1 cellular context compared by ENCODE assay signal in the genomic region with DNA sequence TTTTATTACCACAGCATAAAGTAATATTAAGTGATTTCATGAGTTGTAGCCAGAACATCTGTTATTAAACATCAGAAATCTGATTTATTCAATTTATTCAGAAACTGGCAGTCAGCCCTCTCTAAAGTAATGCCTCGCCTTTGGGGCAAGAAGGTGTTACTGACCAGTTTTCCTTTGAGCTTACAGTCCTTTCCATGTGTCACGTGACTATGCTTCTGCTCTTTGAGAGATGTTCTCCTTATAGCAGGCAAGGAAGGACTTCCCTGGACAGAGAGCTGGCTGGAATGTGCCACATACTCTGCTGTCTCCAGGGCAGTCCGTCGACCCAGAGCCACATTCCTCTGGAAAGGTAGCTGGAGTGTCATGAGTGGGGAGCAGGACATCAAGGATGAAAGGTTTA.
TF ChIP-seq lines count a peak whose summit lies in the region.

No MANE protein-coding gene starts in this region.

TF ChIP-seq in HepG2, 621 proteins besides CTCF, POLR2A, EP300 and RAD21 (continued from another document):
- TF ChIP-seq, protein P1, sequence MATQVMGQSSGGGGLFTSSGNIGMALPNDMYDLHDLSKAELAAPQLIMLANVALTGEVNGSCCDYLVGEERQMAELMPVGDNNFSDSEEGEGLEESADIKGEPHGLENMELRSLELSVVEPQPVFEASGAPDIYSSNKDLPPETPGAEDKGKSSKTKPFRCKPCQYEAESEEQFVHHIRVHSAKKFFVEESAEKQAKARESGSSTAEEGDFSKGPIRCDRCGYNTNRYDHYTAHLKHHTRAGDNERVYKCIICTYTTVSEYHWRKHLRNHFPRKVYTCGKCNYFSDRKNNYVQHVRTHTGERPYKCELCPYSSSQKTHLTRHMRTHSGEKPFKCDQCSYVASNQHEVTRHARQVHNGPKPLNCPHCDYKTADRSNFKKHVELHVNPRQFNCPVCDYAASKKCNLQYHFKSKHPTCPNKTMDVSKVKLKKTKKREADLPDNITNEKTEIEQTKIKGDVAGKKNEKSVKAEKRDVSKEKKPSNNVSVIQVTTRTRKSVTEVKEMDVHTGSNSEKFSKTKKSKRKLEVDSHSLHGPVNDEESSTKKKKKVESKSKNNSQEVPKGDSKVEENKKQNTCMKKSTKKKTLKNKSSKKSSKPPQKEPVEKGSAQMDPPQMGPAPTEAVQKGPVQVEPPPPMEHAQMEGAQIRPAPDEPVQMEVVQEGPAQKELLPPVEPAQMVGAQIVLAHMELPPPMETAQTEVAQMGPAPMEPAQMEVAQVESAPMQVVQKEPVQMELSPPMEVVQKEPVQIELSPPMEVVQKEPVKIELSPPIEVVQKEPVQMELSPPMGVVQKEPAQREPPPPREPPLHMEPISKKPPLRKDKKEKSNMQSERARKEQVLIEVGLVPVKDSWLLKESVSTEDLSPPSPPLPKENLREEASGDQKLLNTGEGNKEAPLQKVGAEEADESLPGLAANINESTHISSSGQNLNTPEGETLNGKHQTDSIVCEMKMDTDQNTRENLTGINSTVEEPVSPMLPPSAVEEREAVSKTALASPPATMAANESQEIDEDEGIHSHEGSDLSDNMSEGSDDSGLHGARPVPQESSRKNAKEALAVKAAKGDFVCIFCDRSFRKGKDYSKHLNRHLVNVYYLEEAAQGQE (IDR thresholded peaks at IDR 0.05; ENCODE audit: borderline replicate concordance in 1 of 2, low read depth in 1 of 2, low read length in 2 of 2) = no peak
